23 cellular contexts compared by ENCODE assay signal in genomic region chr5:58362135-58362534, GRCh38.
"Had no signal": no experiment of that assay in that cellular context is flagged by ENCODE, and none has a peak within 500 bp of the region (broad histone marks: within the 10 kb centered on the region; RNA-seq: fewer than 3 reads in every experiment).

No MANE protein-coding gene starts in this region.

- H3K4me3 ChIP-seq: colonic mucosa, coronary artery, dorsolateral prefrontal cortex, esophagus muscularis mucosa, esophagus squamous epithelium, gastrocnemius medialis, gastroesophageal sphincter, heart right ventricle had no signal

- DNase-seq: colonic mucosa; cortex of kidney; dermis blood vessel endothelial cell; dorsolateral prefrontal cortex; effector CD4-positive, alpha-beta T cell; effector CD8-positive, alpha-beta T cell; effector memory CD4-positive, alpha-beta T cell; effector memory CD8-positive, alpha-beta T cell; endodermal cell; erythroblast; esophagus squamous epithelium; foreskin fibroblast; foreskin keratinocyte; foreskin melanocyte; gastrocnemius medialis; glutamatergic neuron; head of caudate nucleus had no signal

- ATAC-seq: effector memory CD8-positive, alpha-beta T cell; esophagus mucosa; foreskin keratinocyte; gastrocnemius medialis; gastroesophageal sphincter had no signal

- H3K36me3 ChIP-seq: colonic mucosa, esophagus muscularis mucosa, esophagus squamous epithelium, gastrocnemius medialis, gastroesophageal sphincter, heart right ventricle had no signal

- H3K9me3 ChIP-seq: colonic mucosa, esophagus muscularis mucosa, esophagus squamous epithelium, gastrocnemius medialis, gastroesophageal sphincter, heart right ventricle had no signal

- H3K27me3 ChIP-seq: colonic mucosa, dorsolateral prefrontal cortex, esophagus muscularis mucosa, esophagus squamous epithelium, foreskin keratinocyte, gastrocnemius medialis, gastroesophageal sphincter, heart right ventricle had no signal

- H3K27ac ChIP-seq: colonic mucosa, coronary artery, dorsolateral prefrontal cortex, epithelial cell of prostate, esophagus muscularis mucosa, esophagus squamous epithelium, foreskin keratinocyte, gastrocnemius medialis, gastroesophageal sphincter, heart right ventricle had no signal

- H3K4me1 ChIP-seq: colonic mucosa, esophagus muscularis mucosa, esophagus squamous epithelium, foreskin keratinocyte, gastroesophageal sphincter had no signal
